16 cellular contexts compared by ENCODE assay signal in genomic region chr3:24100694-24101402, GRCh38.
DNase-seq lines count a peak whose midpoint lies in the region; ATAC-seq and TF ChIP-seq lines count a peak whose summit lies in the region.
"Had no signal": no experiment of that assay in that cellular context is flagged by ENCODE, and none has a peak within 500 bp of the region (broad histone marks: within the 10 kb centered on the region; RNA-seq: fewer than 3 reads in every experiment).

No MANE protein-coding gene starts in this region.

- H2AFZ ChIP-seq in GM23248, result peak overlapping the region; percentile 12; the same call in 1 of the 2 replicates

- H3K9me3 ChIP-seq in GM23248 (ENCODE audit: low read depth) (no peaks in the 10 kb centered on the region), lower lobe of right lung (no peaks in the 10 kb centered on the region)
- H3K9me3 ChIP-seq: sigmoid colon, stomach, upper lobe of left lung had no signal

- H3K4me2 ChIP-seq in GM23248 (ENCODE audit: unreplicated experiment), result no peak overlapping the region

- TF ChIP-seq CTCF in RWPE1 (conservative IDR thresholded peaks at IDR 0.05; ENCODE audit: low read depth), result no peak
- TF ChIP-seq CTCF in fibroblast of villous mesenchyme (IDR thresholded peaks at IDR 0.05; ENCODE audit: insufficient read depth, low read depth, low read length), result no peak
- TF ChIP-seq CTCF in lower lobe of right lung (IDR thresholded peaks at IDR 0.05), result no peak

- H3K4me1 ChIP-seq in GM23248 (ENCODE audit: insufficient read depth) (peaks cover 9% of the 10 kb centered on the region), lower lobe of right lung (peaks cover 14% of the 10 kb centered on the region)
- H3K4me1 ChIP-seq: upper lobe of left lung had no signal

- no peak overlapping the region for H3K27ac ChIP-seq in GM23248
- peak overlapping the region; percentile 38 for H3K27ac ChIP-seq in RWPE1
- peak overlapping the region; percentile 32 for H3K27ac ChIP-seq in lower lobe of right lung
- H3K27ac ChIP-seq: sigmoid colon had no signal

- DNase-seq in GM23248 (no peak), RWPE1 (ENCODE audit: low spot score) (no peak), fibroblast of villous mesenchyme (ENCODE audit: low read depth) (peak; percentile 45), lower lobe of right lung (no peak), head of caudate nucleus (no peak), NCI-H146 (lab: John Stamatoyannopoulos, UW) (no peak), DMS 273 treated with DMSO at 0.1 percent for 48 hours (lab: John Stamatoyannopoulos, UW) (no peak), H4 (ENCODE audit: low spot score) (no peak)
- DNase-seq: activated CD4-positive, CD25-positive, alpha-beta regulatory T cell; activated T-cell treated with anti-CD3 and anti-CD28 coated beads, Interleukin-2, amount 50 U/mL, for 48 hours; endodermal cell; NCI-H1417 treated with DMSO at 0.1 percent for 48 hours; NCI-H748 treated with DMSO at 0.1 percent for 48 hours; sigmoid colon; stomach; upper lobe of left lung had no signal

- intact Hi-C loops in lower lobe of right lung (cut with DNase I) (no loop called here), head of caudate nucleus (cut with DNase I) (no loop called here)

- H3K27me3 ChIP-seq in GM23248 (replicated peaks; ENCODE audit: insufficient read depth) (no peaks in the 10 kb centered on the region), lower lobe of right lung (ENCODE audit: low read depth) (no peaks in the 10 kb centered on the region)
- H3K27me3 ChIP-seq: sigmoid colon, stomach, upper lobe of left lung had no signal

- H3K9me2 ChIP-seq in GM23248 (ENCODE audit: insufficient read depth), result no peaks in the 10 kb centered on the region

- WGBS in GM23248 (ENCODE audit: low coverage in 1 of 2, low lambda C conversion rate in 2 of 2, missing lambda C conversion rate in 2 of 2), 2 experiments, result 91% methylated on average over 11 of the region's 11 CpGs

- no peak overlapping the region for H3K4me3 ChIP-seq in GM23248
- no peak overlapping the region for H3K4me3 ChIP-seq in fibroblast of villous mesenchyme (ENCODE audit: low read depth, low read length)
- no peak overlapping the region for H3K4me3 ChIP-seq in lower lobe of right lung
- H3K4me3 ChIP-seq: sigmoid colon, stomach, upper lobe of left lung had no signal

- no peaks in the 10 kb centered on the region for H4K20me1 ChIP-seq in GM23248 (ENCODE audit: insufficient read depth)

- in situ Hi-C loops in GM23248 (cut with MboI), result no loop called here

- H3K36me3 ChIP-seq in GM23248 (ENCODE audit: low read depth) (no peaks in the 10 kb centered on the region), lower lobe of right lung (no peaks in the 10 kb centered on the region)
- H3K36me3 ChIP-seq: sigmoid colon, stomach, upper lobe of left lung had no signal

- H3K9ac ChIP-seq in GM23248, result no peak overlapping the region

- no peaks in the 10 kb centered on the region for H3K79me2 ChIP-seq in GM23248 (ENCODE audit: insufficient read depth)

- POLR2A ChIA-PET in RWPE1 (lab: Yijun Ruan, JAX; ENCODE audit: low non-redundant PET), result no interaction called here

- CTCF ChIA-PET in RWPE1 (lab: Yijun Ruan, JAX), result interaction anchor here (0.6 kb wide), 1 partner anchor 153 kb away, joined by 3 read pairs; no protein-coding TSS in a partner anchor

- ATAC-seq in lower lobe of right lung, result peak; percentile 9 to 17

- H3F3A ChIP-seq in GM23248 (ENCODE audit: insufficient read depth), result no peaks in the 10 kb centered on the region
